1 cellular context compared by ENCODE assay signal in genomic region chr5:154477382-154478223, GRCh38.
TF ChIP-seq lines count a peak whose summit lies in the region.

No MANE protein-coding gene starts in this region.

TF ChIP-seq in IMR-90, 13 proteins besides CTCF, POLR2A, EP300 and RAD21 (continued from another document):
- TF ChIP-seq MAZ (IDR thresholded peaks at IDR 0.05; ENCODE audit: borderline replicate concordance, low read depth, low read length) (no peak), FOS (IDR thresholded peaks at IDR 0.05; ENCODE audit: low read depth, low read length) (no peak), NFE2L2 (IDR thresholded peaks at IDR 0.05; ENCODE audit: low read depth, low read length) (no peak), CEBPB (IDR thresholded peaks at IDR 0.05; ENCODE audit: low read depth, low read length) (no peak), USF2 (IDR thresholded peaks at IDR 0.05; ENCODE audit: low read depth, low read length) (no peak)
- TF ChIP-seq, protein P1, sequence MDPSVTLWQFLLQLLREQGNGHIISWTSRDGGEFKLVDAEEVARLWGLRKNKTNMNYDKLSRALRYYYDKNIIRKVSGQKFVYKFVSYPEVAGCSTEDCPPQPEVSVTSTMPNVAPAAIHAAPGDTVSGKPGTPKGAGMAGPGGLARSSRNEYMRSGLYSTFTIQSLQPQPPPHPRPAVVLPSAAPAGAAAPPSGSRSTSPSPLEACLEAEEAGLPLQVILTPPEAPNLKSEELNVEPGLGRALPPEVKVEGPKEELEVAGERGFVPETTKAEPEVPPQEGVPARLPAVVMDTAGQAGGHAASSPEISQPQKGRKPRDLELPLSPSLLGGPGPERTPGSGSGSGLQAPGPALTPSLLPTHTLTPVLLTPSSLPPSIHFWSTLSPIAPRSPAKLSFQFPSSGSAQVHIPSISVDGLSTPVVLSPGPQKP (IDR thresholded peaks at IDR 0.05; ENCODE audit: borderline replicate concordance, low read depth, low read length) = no peak
TF ChIP-seq in IMR-90: peak in this region for 0.
